Comparison of ENCODE assay signal across 34 cellular contexts in the genomic region with DNA sequence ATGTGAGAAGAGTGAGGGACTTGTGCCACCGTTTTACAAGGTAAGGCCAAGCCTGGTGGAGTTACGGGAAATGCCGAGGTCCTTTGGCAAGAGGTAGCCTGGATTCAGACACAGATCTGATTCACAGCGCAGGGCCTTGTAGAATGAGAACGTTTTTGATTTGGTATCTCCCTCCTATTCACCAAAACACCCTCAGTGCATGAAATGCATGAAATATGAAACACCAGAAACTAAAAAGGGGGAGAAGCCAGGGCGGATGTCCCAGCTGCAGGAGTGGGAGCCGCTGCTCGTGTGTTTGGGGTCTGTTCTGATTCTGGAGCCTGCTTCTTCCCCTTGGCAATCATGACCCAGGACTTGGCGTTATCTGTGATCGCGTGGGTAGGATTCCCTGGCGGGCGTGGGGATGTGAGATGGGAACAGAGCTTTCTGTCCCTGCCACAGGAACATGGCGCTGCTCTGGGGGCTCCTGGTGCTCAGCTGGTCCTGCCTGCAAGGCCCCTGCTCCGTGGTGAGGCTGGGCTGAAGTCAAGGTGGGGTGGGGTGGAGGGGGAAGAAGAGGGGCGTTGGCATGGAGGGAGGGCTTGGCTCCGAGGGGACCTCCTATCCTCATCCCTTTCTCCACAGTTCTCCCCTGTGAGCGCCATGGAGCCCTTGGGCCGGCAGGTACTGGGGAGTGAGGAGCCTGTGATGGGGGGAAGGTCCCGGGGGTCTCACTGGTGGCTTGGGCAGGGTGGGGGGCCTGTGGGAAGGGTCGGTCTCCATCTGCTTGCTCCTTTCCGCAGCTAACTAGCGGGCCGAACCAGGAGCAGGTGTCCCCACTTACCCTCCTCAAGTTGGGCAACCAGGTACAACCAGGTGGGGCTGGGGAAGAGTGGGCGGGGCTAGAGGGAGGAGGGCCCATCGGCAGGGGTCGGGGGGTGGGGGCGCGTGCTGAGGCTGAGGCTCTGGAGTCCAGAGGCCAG. TPM values are rescaled to one million over a fixed set of nuclear protein-coding genes. Genes with fewer than 3 reads are reported as not detected.
DNase-seq lines count a peak whose midpoint lies in the region; FAIRE-seq and TF ChIP-seq lines count a peak whose summit lies in the region.
"Had no signal": no experiment of that assay in that cellular context is flagged by ENCODE, and none has a peak within 500 bp of the region (broad histone marks: within the 10 kb centered on the region; RNA-seq: fewer than 3 reads in every experiment).

No MANE protein-coding gene starts in this region.

- H3K4me1 ChIP-seq in breast epithelium, result peaks cover 0 to 4% of the 10 kb centered on the region in 2 donors
- peaks cover 20% of the 10 kb centered on the region for H3K4me1 ChIP-seq in hepatocyte (ENCODE audit: insufficient read depth)
- no peaks in the 10 kb centered on the region for H3K4me1 ChIP-seq in osteoblast (ENCODE audit: insufficient read depth, low read length)
- H3K4me1 ChIP-seq in thymus (ENCODE audit: control insufficient read depth, insufficient read depth, low read length), result no peaks in the 10 kb centered on the region
- H3K4me1 ChIP-seq: neural progenitor cell, SJSA1 had no signal

- POLR2A ChIA-PET in MCF 10A (lab: Yijun Ruan, JAX), result no interaction called here

- no peak for TF ChIP-seq POLR2A in breast epithelium (IDR thresholded peaks at IDR 0.05)

- 82% methylated on average over 22 of the region's 29 CpGs for WGBS in hepatocyte (ENCODE audit: low lambda C conversion rate, missing lambda C conversion rate)
- 87% methylated on average over 29 of the region's 29 CpGs for WGBS in thymus

- H3K27me3 ChIP-seq in breast epithelium (no peaks in the 10 kb centered on the region), hepatocyte (no peaks in the 10 kb centered on the region), osteoblast (ENCODE audit: insufficient read depth, low read length) (no peaks in the 10 kb centered on the region), thymus (ENCODE audit: control insufficient read depth, insufficient read depth) (no peaks in the 10 kb centered on the region), brain microvascular endothelial cell (replicated peaks) (no peaks in the 10 kb centered on the region)
- H3K27me3 ChIP-seq: neural progenitor cell, SJSA1 had no signal

- H3K9me2 ChIP-seq in hepatocyte (replicated peaks; ENCODE audit: insufficient read depth), result no peaks in the 10 kb centered on the region

- in situ Hi-C loops in brain microvascular endothelial cell (cut with HindIII; ENCODE audit: low pct_ligation_motif_present, low sequenced_read_pairs), result no loop called here

- no peak overlapping the region for H3K27ac Mint-ChIP-seq in MCF 10A (ENCODE audit: low read depth, unreplicated experiment)
- H3K27ac Mint-ChIP-seq: activated naive CD8-positive, alpha-beta T cell treated with anti-CD3 and anti-CD28 coated beads for 36 hours; activated T-cell treated with anti-CD3 and anti-CD28 coated beads, Interleukin-2, amount 50 U/mL, for 24 hours; neural progenitor cell had no signal

- peaks cover 2% of the 10 kb centered on the region for H3K79me2 ChIP-seq in hepatocyte
- H3K79me2 ChIP-seq in osteoblast (ENCODE audit: insufficient read depth, low read length), result no peaks in the 10 kb centered on the region

- TF ChIP-seq CTCF in breast epithelium (IDR thresholded peaks at IDR 0.05), result no peak
- TF ChIP-seq CTCF in MCF 10A (IDR thresholded peaks at IDR 0.05; ENCODE audit: unreplicated experiment), result no peak
- TF ChIP-seq CTCF in hepatocyte (IDR thresholded peaks at IDR 0.05; ENCODE audit: poor library complexity), result no peak
- no peak for TF ChIP-seq CTCF in osteoblast (IDR thresholded peaks at IDR 0.05; ENCODE audit: extremely low read depth, low read depth, low read length)
- no peak for TF ChIP-seq CTCF in brain microvascular endothelial cell (IDR thresholded peaks at IDR 0.05; ENCODE audit: low read depth, low read length, missing control alignments)

- H4K20me1 ChIP-seq in hepatocyte (ENCODE audit: insufficient read depth, poor library complexity, severe bottlenecking) (no peaks in the 10 kb centered on the region), osteoblast (ENCODE audit: insufficient read depth, low read length) (no peaks in the 10 kb centered on the region)

- intact Hi-C loops in breast epithelium (cut with DNase I; ENCODE audit: low total_unique reads) (no loop called here), MCF 10A (cut with micrococcal nuclease) (no loop called here)

- peak overlapping the region; percentile 62 to 84 for H3K27ac ChIP-seq in breast epithelium
- peak overlapping the region; percentile 27 for H3K27ac ChIP-seq in hepatocyte
- no peak overlapping the region for H3K27ac ChIP-seq in osteoblast (ENCODE audit: low read depth, low read length)
- peak overlapping the region; percentile 54 for H3K27ac ChIP-seq in thymus (ENCODE audit: low read depth)
- H3K27ac ChIP-seq in brain microvascular endothelial cell, result no peak overlapping the region
- H3K27ac ChIP-seq: neural progenitor cell, SJSA1 had no signal

- CTCF ChIA-PET in MCF 10A (lab: Yijun Ruan, JAX), result no interaction called here

- H3K4me1 Mint-ChIP-seq in MCF 10A (ENCODE audit: insufficient read depth, unreplicated experiment), result no peaks in the 10 kb centered on the region
- H3K4me1 Mint-ChIP-seq: activated naive CD8-positive, alpha-beta T cell treated with anti-CD3 and anti-CD28 coated beads for 36 hours; CD14-positive monocyte had no signal

- H3K36me3 ChIP-seq in breast epithelium, result no peaks in the 10 kb centered on the region
- no peaks in the 10 kb centered on the region for H3K36me3 ChIP-seq in hepatocyte (replicated peaks; ENCODE audit: insufficient read depth, low read depth)
- no peaks in the 10 kb centered on the region for H3K36me3 ChIP-seq in osteoblast (ENCODE audit: insufficient read depth, low read length)
- H3K36me3 ChIP-seq in thymus (ENCODE audit: control insufficient read depth, insufficient read depth), result no peaks in the 10 kb centered on the region
- no peaks in the 10 kb centered on the region for H3K36me3 ChIP-seq in brain microvascular endothelial cell (replicated peaks)
- H3K36me3 ChIP-seq: neural progenitor cell, SJSA1 had no signal

- peak overlapping the region in 2 of 3 donors; percentile 25 to 49 for H3K4me3 ChIP-seq in breast epithelium
- H3K4me3 ChIP-seq in hepatocyte, result no peak overlapping the region
- H3K4me3 ChIP-seq in osteoblast (ENCODE audit: insufficient read depth, low read length), result no peak overlapping the region
- no peak overlapping the region for H3K4me3 ChIP-seq in thymus (ENCODE audit: low read length)
- no peak overlapping the region for H3K4me3 ChIP-seq in brain microvascular endothelial cell (ENCODE audit: low read depth, low read length)
- H3K4me3 ChIP-seq: neural progenitor cell, SJSA1, skin epidermis had no signal

- H3K9me3 Mint-ChIP-seq in MCF 10A (ENCODE audit: unreplicated experiment), result no peaks in the 10 kb centered on the region
- H3K9me3 Mint-ChIP-seq: activated naive CD8-positive, alpha-beta T cell treated with anti-CD3 and anti-CD28 coated beads for 36 hours; activated T-cell treated with anti-CD3 and anti-CD28 coated beads, Interleukin-2, amount 50 U/mL, for 24 hours; neural progenitor cell had no signal

- no peaks in the 10 kb centered on the region for H3K36me3 Mint-ChIP-seq in MCF 10A (ENCODE audit: insufficient read depth, unreplicated experiment)
- H3K36me3 Mint-ChIP-seq: activated naive CD8-positive, alpha-beta T cell treated with anti-CD3 and anti-CD28 coated beads for 36 hours; CD14-positive monocyte; neural progenitor cell had no signal

- H3K9me3 ChIP-seq in breast epithelium (no peaks in the 10 kb centered on the region), hepatocyte (ENCODE audit: low read depth) (no peaks in the 10 kb centered on the region), osteoblast (ENCODE audit: low read depth, low read length) (no peaks in the 10 kb centered on the region), thymus (ENCODE audit: control insufficient read depth) (no peaks in the 10 kb centered on the region)
- H3K9me3 ChIP-seq: SJSA1 had no signal

- BruUV-seq in MCF 10A (replicated peaks; lab: Mats Ljungman, UMichigan), result no TSS peak

- no peak for FAIRE-seq in HTR-8/SVneo (lab: Jason Lieb, UNC)
- FAIRE-seq: astrocyte, D721Med, RCC 7860, urothelium cell line had no signal

- H2AFZ ChIP-seq in hepatocyte, result no peak overlapping the region
- no peak overlapping the region for H2AFZ ChIP-seq in osteoblast (ENCODE audit: low read length)
- H2AFZ ChIP-seq: neural progenitor cell had no signal

- DNase-seq in breast epithelium (ENCODE audit: low spot score in 2 of 2), result no peak
- no peak for DNase-seq in MCF 10A (ENCODE audit: unreplicated experiment)
- DNase-seq in hepatocyte (ENCODE audit: low spot score), result no peak
- peak; percentile 82 for DNase-seq in osteoblast (ENCODE audit: insufficient read length, low spot score, missing footprints)
- no peak for DNase-seq in brain microvascular endothelial cell
- no peak for DNase-seq in inferior parietal cortex (ENCODE audit: extremely low spot score)
- DNase-seq in HTR-8/SVneo (ENCODE audit: insufficient read length, low spot score), result no peak
- DNase-seq: 8988T; activated CD4-positive, alpha-beta T cell treated with anti-CD3 and anti-CD28 coated beads, Interleukin-2, amount 50 U/mL, for 1 hour; activated CD4-positive, CD25-positive, alpha-beta regulatory T cell; activated gamma-delta T cell; activated naive CD8-positive, alpha-beta T cell treated with anti-CD3 and anti-CD28 coated beads for 36 hours; activated T-cell treated with anti-CD3 and anti-CD28 coated beads, Interleukin-2, amount 50 U/mL, for 24 hours; central memory CD4-positive, alpha-beta T cell; cortex of kidney; DND-41; erythroblast; GF-D8; IMR-90; mammary epithelial cell; NCI-H446 treated with DMSO at 0.1 percent for 48 hours; NCI-H82; stimulated activated naive CD4-positive, alpha-beta T cell had no signal

- no peaks in the 10 kb centered on the region for H3K27me3 Mint-ChIP-seq in MCF 10A (ENCODE audit: insufficient read depth, unreplicated experiment)
- H3K27me3 Mint-ChIP-seq: activated naive CD8-positive, alpha-beta T cell treated with anti-CD3 and anti-CD28 coated beads for 36 hours; activated T-cell treated with anti-CD3 and anti-CD28 coated beads, Interleukin-2, amount 50 U/mL, for 24 hours had no signal

- H3K4me2 ChIP-seq in hepatocyte (peak overlapping the region; percentile 29), osteoblast (ENCODE audit: insufficient read depth, low read length) (no peak overlapping the region)
- H3K4me2 ChIP-seq: neural progenitor cell had no signal

- no peak overlapping the region for H3K4me3 Mint-ChIP-seq in MCF 10A (ENCODE audit: unreplicated experiment)
- H3K4me3 Mint-ChIP-seq: activated naive CD8-positive, alpha-beta T cell treated with anti-CD3 and anti-CD28 coated beads for 36 hours; activated T-cell treated with anti-CD3 and anti-CD28 coated beads, Interleukin-2, amount 50 U/mL, for 24 hours; CD14-positive monocyte; neural progenitor cell had no signal

RNA-seq across cellular contexts. Expression of gene SERPINF2, which starts 2.2 kb away (rescaled TPM):
- 10 to 100 TPM; 18.4 to 30.1 (median 21.3) TPM for total RNA-seq in breast epithelium
- total RNA-seq in MCF 10A (2022), result 0.56 and 0.66 TPM in 2 replicates
- total RNA-seq in hepatocyte, result 127 and 140 TPM in 2 replicates
- polyA plus RNA-seq in hepatocyte, result 127 and 164 TPM in 2 replicates
- total RNA-seq in osteoblast, result under 0.01 TPM in 1 of 2 replicates, not detected in the other
- polyA plus RNA-seq in thymus, result 31.0 TPM
- total RNA-seq: IMR-90, SJSA1, temporal lobe had no signal
- polyA plus RNA-seq: IMR-90 had no signal

RNA-seq across cellular contexts. Expression of gene SERPINF1, which starts 17.0 kb away (rescaled TPM):
- total RNA-seq in breast epithelium (1,000 to 10,000 TPM in 1 of 3 donors, 100 to 1,000 TPM in 2; 427 to 3,050 (median 615) TPM), MCF 10A (2022) (1.8 TPM in 1 of 2 replicates, not detected in the other), hepatocyte (1,201 and 1,404 TPM in 2 replicates), osteoblast (309 and 314 TPM in 2 replicates)
- polyA plus RNA-seq in hepatocyte (739 and 774 TPM in 2 replicates), thymus (445 TPM)
- total RNA-seq: SJSA1; T-helper 1 cell treated with Interleukin-12 subunit alpha and Interleukin-12 subunit beta and Interleukin-4 antibody, amounts not matched to agents 30 ng/mL and 1 ng/mL, for 36 hours had no signal

RNA-seq across cellular contexts. Expression of gene WDR81, which starts 20.3 kb away (rescaled TPM):
- total RNA-seq in breast epithelium, result 10 to 100 TPM; 36.6 to 52.6 (median 41.6) TPM
- 17.4 and 19.4 TPM in 2 replicates for total RNA-seq in MCF 10A (2022)
- 16.9 and 24.4 TPM in 2 replicates for total RNA-seq in hepatocyte
- polyA plus RNA-seq in hepatocyte, result 24.0 and 27.6 TPM in 2 replicates
- total RNA-seq in osteoblast, result 47.7 and 47.8 TPM in 2 replicates
- polyA plus RNA-seq in thymus, result 27.0 TPM

RNA-seq across cellular contexts. Expression of gene TLCD2, which starts 34.7 kb away (rescaled TPM):
- total RNA-seq in breast epithelium, result 10 to 100 TPM in 1 of 3 donors, 1 to 10 TPM in 2; 3.7 to 10.9 (median 6.9) TPM
- 2.5 and 4.0 TPM in 2 replicates for total RNA-seq in MCF 10A (2022)
- 4.5 and 4.9 TPM in 2 replicates for total RNA-seq in hepatocyte
- polyA plus RNA-seq in hepatocyte, result 2.0 and 3.0 TPM in 2 replicates
- 4.7 TPM in 2 replicates for total RNA-seq in osteoblast
- polyA plus RNA-seq in thymus, result 1.5 TPM
- polyA plus RNA-seq: CD14-positive monocyte had no signal

Comparison
In these comparisons a context has a peak if more than half of its experiments do, and no peak if none do; other contexts are left out.
1. RNA of gene SERPINF2, which starts 2.2 kb away (total RNA-seq): 127 to 140 TPM in hepatocyte and 18.4 to 30.1 TPM in breast epithelium; 0.56 to 0.66 TPM in MCF 10A and under 0.01 TPM in osteoblast; every median in the first group is over 10 times any median in the second.
2. RNA of gene SERPINF1, which starts 17.0 kb away (total RNA-seq): 1,201 to 1,404 TPM in hepatocyte, 427 to 3,050 TPM in breast epithelium and 309 to 314 TPM in osteoblast; 1.8 TPM in MCF 10A; every median in the first group is over 100 times any median in the second.
3. H3K27ac ChIP-seq: peak in breast epithelium (2 of 2), hepatocyte (single experiment) and thymus (single experiment); none in osteoblast (single experiment) and brain microvascular endothelial cell (single experiment).
4. H3K4me3 ChIP-seq: peak in breast epithelium (2 of 3); none in hepatocyte (single experiment), osteoblast (single experiment), thymus (single experiment) and brain microvascular endothelial cell (single experiment).